19 cellular contexts compared by ENCODE assay signal in genomic region chr14:85063747-85064146, GRCh38.
"Had no signal": no experiment of that assay in that cellular context is flagged by ENCODE, and none has a peak within 500 bp of the region (broad histone marks: within the 10 kb centered on the region; RNA-seq: fewer than 3 reads in every experiment).

No MANE protein-coding gene starts in this region.

- H3K4me1 ChIP-seq: esophagus muscularis mucosa, left lung, right atrium auricular region had no signal

- H3K27me3 ChIP-seq: esophagus muscularis mucosa, left lung, right atrium auricular region had no signal

- DNase-seq: activated CD4-positive, alpha-beta T cell treated with anti-CD3 and anti-CD28 coated beads for 4 hours; activated CD4-positive, alpha-beta T cell treated with anti-CD3 and anti-CD28 coated beads, Interleukin-2, amount 50 U/mL, for 4 hours; activated effector memory CD4-positive, alpha-beta T cell treated with Interleukin-2 at 50 U/mL for 16 hours; activated naive CD4-positive, alpha-beta T cell treated with Interleukin-2 at 50 U/mL for 16 hours; activated T-cell treated with anti-CD3 and anti-CD28 coated beads for 4 hours; anterior cingulate cortex; foreskin melanocyte; left lung; mucosa of descending colon; stimulated activated CD4-positive, alpha-beta T cell treated with anti-CD3 and anti-CD28 coated beads, Interleukin-15, amount 100 ng/mL, for 24 hours; stimulated activated CD4-positive, alpha-beta T cell treated with anti-CD3 and anti-CD28 coated beads, Interleukin-2, amount 100 ng/mL, for 24 hours; stimulated activated naive CD8-positive, alpha-beta T cell treated with anti-CD3 and anti-CD28 coated beads, Interleukin-15, Interleukin-2, amounts not matched to agents 100 U/mL and 50 U/mL, for 24 hours; trophoblast cell had no signal

- H3K27ac ChIP-seq: esophagus muscularis mucosa, left lung, right atrium auricular region, thoracic aorta, VCaP had no signal

- ATAC-seq: left lung; mucosa of descending colon; natural killer cell treated with Interleukin-12 subunit alpha and Interleukin-12 subunit beta and Interleukin-15 and Interleukin-18, amount 100 ng/mL, for 72 hours; stimulated activated naive CD8-positive, alpha-beta T cell treated with anti-CD3 and anti-CD28 coated beads, Interleukin-15, Interleukin-2, amounts not matched to agents 100 U/mL and 50 U/mL, for 24 hours had no signal

- H3K9me3 ChIP-seq: esophagus muscularis mucosa, right atrium auricular region, thoracic aorta had no signal

- H3K4me3 ChIP-seq: esophagus muscularis mucosa, left lung, lung, mucosa of descending colon, right atrium auricular region, thoracic aorta had no signal

- H3K36me3 ChIP-seq: esophagus muscularis mucosa, left lung, right atrium auricular region, thoracic aorta had no signal
